In genomic region chr3:171586274-171586673, GRCh38 we compare ENCODE assay signal across 21 cellular contexts.
DNase-seq lines count a peak whose midpoint lies in the region; ATAC-seq and TF ChIP-seq lines count a peak whose summit lies in the region.
"Had no signal": no experiment of that assay in that cellular context is flagged by ENCODE, and none has a peak within 500 bp of the region (broad histone marks: within the 10 kb centered on the region; RNA-seq: fewer than 3 reads in every experiment).

No MANE protein-coding gene starts in this region.

- no peak overlapping the region for H3K9ac ChIP-seq in SK-N-SH
- H3K9ac ChIP-seq: BLaER1 treated with 17β-estradiol and CSF1 and Interleukin-3, amounts not matched to agents 10 nM and 100 nM had no signal

- POLR2A ChIA-PET in SK-N-SH (lab: Yijun Ruan, JAX): no interaction called here

- TF ChIP-seq POLR2A in GM18505 (IDR thresholded peaks at IDR 0.05; ENCODE audit: borderline replicate concordance, extremely low read depth, insufficient read depth, insufficient read length): no peak

- no peak overlapping the region for H3K4me3 Mint-ChIP-seq in progenitor cell of endocrine pancreas (ENCODE audit: low read depth)
- H3K4me3 Mint-ChIP-seq: B cell; CD14-positive monocyte; CD4-positive, alpha-beta T cell; CD8-positive, alpha-beta memory T cell had no signal

- H3K4me2 ChIP-seq in SK-N-SH: no peak overlapping the region
- H3K4me2 ChIP-seq: BLaER1 treated with 17β-estradiol and CSF1 and Interleukin-3, amounts not matched to agents 10 nM and 100 nM had no signal

- H3K27me3 Mint-ChIP-seq in progenitor cell of endocrine pancreas: no peaks in the 10 kb centered on the region
- H3K27me3 Mint-ChIP-seq: CD4-positive, alpha-beta T cell had no signal

- no peak for ATAC-seq in SK-N-SH treated with all-trans-retinoic acid at 6 μM for 48 hours
- ATAC-seq in HG03196 (IDR thresholded peaks at IDR 0.05; ENCODE audit: unreplicated experiment): no peak
- ATAC-seq in GM18505 (IDR thresholded peaks at IDR 0.05; ENCODE audit: unreplicated experiment): no peak
- ATAC-seq: GM12878 had no signal

- no peak overlapping the region for H3K4me3 ChIP-seq in SK-N-SH (ENCODE audit: low read depth in 2 of 2, low read length in 1 of 2)
- H3K4me3 ChIP-seq: BLaER1 treated with 17β-estradiol and CSF1 and Interleukin-3, amounts not matched to agents 10 nM and 100 nM; GM12878 had no signal

- no peaks in the 10 kb centered on the region for H3K36me3 ChIP-seq in SK-N-SH (replicated peaks in 1 of 2; ENCODE audit: control insufficient read depth in 1 of 2, insufficient read depth in 2 of 2, low read length in 1 of 2)
- H3K36me3 ChIP-seq: BLaER1 treated with 17β-estradiol and CSF1 and Interleukin-3, amounts not matched to agents 10 nM and 100 nM had no signal

- H3K4me1 Mint-ChIP-seq in progenitor cell of endocrine pancreas (ENCODE audit: low read depth): peaks cover 6% of the 10 kb centered on the region
- H3K4me1 Mint-ChIP-seq: B cell; CD14-positive monocyte; CD8-positive, alpha-beta memory T cell had no signal

- H3K4me1 ChIP-seq in SK-N-SH (ENCODE audit: control insufficient read depth in 1 of 2, insufficient read depth in 2 of 2, low read depth in 1 of 2, low read length in 1 of 2): peaks cover 0 to 7% of the 10 kb centered on the region in 2 experiments; a peak in 2 of 4 replicates
- H3K4me1 ChIP-seq: BLaER1 treated with 17β-estradiol and CSF1 and Interleukin-3, amounts not matched to agents 10 nM and 100 nM had no signal

- no peak for TF ChIP-seq EP300 in SK-N-SH (IDR thresholded peaks at IDR 0.05; ENCODE audit: borderline replicate concordance in 1 of 2, low read depth in 1 of 2, low read length in 1 of 2)

- H3F3A ChIP-seq in SK-N-SH (replicated peaks; ENCODE audit: insufficient read depth): no peaks in the 10 kb centered on the region

- no peaks in the 10 kb centered on the region for H3K79me2 ChIP-seq in SK-N-SH (ENCODE audit: insufficient read depth)

- TF ChIP-seq CTCF in SK-N-SH (IDR thresholded peaks at IDR 0.05): no peak
- TF ChIP-seq CTCF in progenitor cell of endocrine pancreas (IDR thresholded peaks at IDR 0.05; ENCODE audit: unreplicated experiment): no peak

- no peaks in the 10 kb centered on the region for H3K36me3 Mint-ChIP-seq in progenitor cell of endocrine pancreas (ENCODE audit: insufficient read depth)
- H3K36me3 Mint-ChIP-seq: CD14-positive monocyte had no signal

- TF ChIP-seq RAD21 in SK-N-SH (IDR thresholded peaks at IDR 0.05; ENCODE audit: low read length): no peak

- H2AFZ ChIP-seq in SK-N-SH (ENCODE audit: low read depth): no peak overlapping the region

- WGBS in SK-N-SH (ENCODE audit: low lambda C conversion rate): 63% methylated on average over 3 of the region's 3 CpGs

- peak overlapping the region; percentile 7 for H3K27ac Mint-ChIP-seq in progenitor cell of endocrine pancreas
- H3K27ac Mint-ChIP-seq: B cell; CD14-positive monocyte; CD4-positive, alpha-beta T cell had no signal

- CTCF ChIA-PET in SK-N-SH (lab: Yijun Ruan, JAX): no interaction called here

- peak; percentile 26 for DNase-seq in SK-N-SH
- DNase-seq in NCI-H82 (lab: John Stamatoyannopoulos, UW): peak; percentile 66
- DNase-seq in astrocyte of the hippocampus (ENCODE audit: low read depth, low spot score): peak; percentile 6
- no peak for DNase-seq in progenitor cell of endocrine pancreas (ENCODE audit: low spot score, unreplicated experiment)
- DNase-seq in NCI-H128 (lab: John Stamatoyannopoulos, UW; ENCODE audit: unreplicated experiment): no peak
- DNase-seq: CD4-positive, alpha-beta T cell; CD8-positive, alpha-beta memory T cell; DMS 273 treated with DMSO at 0.1 percent for 48 hours; DMS79; EL; GDM1; H7; HCEC 1CT had no signal

- H3K27ac ChIP-seq in SK-N-SH (ENCODE audit: low read depth in 2 of 2, low read length in 1 of 2): peak overlapping the region in 1 of 2 experiments; percentile 2; a peak in 1 of 4 replicates
- H3K27ac ChIP-seq: 22Rv1; BLaER1 treated with 17β-estradiol and CSF1 and Interleukin-3, amounts not matched to agents 10 nM and 100 nM had no signal

- no peaks in the 10 kb centered on the region for H3K9me3 ChIP-seq in SK-N-SH
- H3K9me3 ChIP-seq: BLaER1 treated with 17β-estradiol and CSF1 and Interleukin-3, amounts not matched to agents 10 nM and 100 nM had no signal

- no peaks in the 10 kb centered on the region for H4K20me1 ChIP-seq in SK-N-SH (ENCODE audit: insufficient read depth)
- H4K20me1 ChIP-seq: BLaER1 treated with 17β-estradiol and CSF1 and Interleukin-3, amounts not matched to agents 10 nM and 100 nM had no signal

- no peaks in the 10 kb centered on the region for H3K27me3 ChIP-seq in SK-N-SH (ENCODE audit: insufficient read depth)
- H3K27me3 ChIP-seq: BLaER1 treated with 17β-estradiol and CSF1 and Interleukin-3, amounts not matched to agents 10 nM and 100 nM had no signal

- peaks cover 6% of the 10 kb centered on the region for H3K9me3 Mint-ChIP-seq in progenitor cell of endocrine pancreas (ENCODE audit: low read depth)
- H3K9me3 Mint-ChIP-seq: CD4-positive, alpha-beta T cell; CD8-positive, alpha-beta memory T cell had no signal

- no peaks in the 10 kb centered on the region for H3K9me2 ChIP-seq in SK-N-SH

TF ChIP-seq in SK-N-SH, 30 proteins besides CTCF, POLR2A, EP300 and RAD21:
- TF ChIP-seq GATA2 (CRISPR knock-in tag; IDR thresholded peaks at IDR 0.05) (peak; percentile 45; the same call in 1 of the 2 replicates), FOSL2 (IDR thresholded peaks at IDR 0.05; ENCODE audit: borderline replicate concordance, low read depth) (no peak)

TF ChIP-seq in SK-N-SH treated with all-trans-retinoic acid at 6 μM for 48 hours, 23 proteins besides CTCF, POLR2A, EP300 and RAD21 (continues in another document):
- TF ChIP-seq SNAI2 (CRISPR knock-in tag; IDR thresholded peaks at IDR 0.05): no peak
- no peak for TF ChIP-seq GLIS3 (CRISPR knock-in tag; IDR thresholded peaks at IDR 0.05)
- TF ChIP-seq, protein P1, sequence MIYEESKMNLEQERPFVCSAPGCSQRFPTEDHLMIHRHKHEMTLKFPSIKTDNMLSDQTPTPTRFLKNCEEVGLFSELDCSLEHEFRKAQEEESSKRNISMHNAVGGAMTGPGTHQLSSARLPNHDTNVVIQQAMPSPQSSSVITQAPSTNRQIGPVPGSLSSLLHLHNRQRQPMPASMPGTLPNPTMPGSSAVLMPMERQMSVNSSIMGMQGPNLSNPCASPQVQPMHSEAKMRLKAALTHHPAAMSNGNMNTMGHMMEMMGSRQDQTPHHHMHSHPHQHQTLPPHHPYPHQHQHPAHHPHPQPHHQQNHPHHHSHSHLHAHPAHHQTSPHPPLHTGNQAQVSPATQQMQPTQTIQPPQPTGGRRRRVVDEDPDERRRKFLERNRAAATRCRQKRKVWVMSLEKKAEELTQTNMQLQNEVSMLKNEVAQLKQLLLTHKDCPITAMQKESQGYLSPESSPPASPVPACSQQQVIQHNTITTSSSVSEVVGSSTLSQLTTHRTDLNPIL (CRISPR knock-in tag; IDR thresholded peaks at IDR 0.05; ENCODE audit: low read depth): no peak
- TF ChIP-seq, protein P2, sequence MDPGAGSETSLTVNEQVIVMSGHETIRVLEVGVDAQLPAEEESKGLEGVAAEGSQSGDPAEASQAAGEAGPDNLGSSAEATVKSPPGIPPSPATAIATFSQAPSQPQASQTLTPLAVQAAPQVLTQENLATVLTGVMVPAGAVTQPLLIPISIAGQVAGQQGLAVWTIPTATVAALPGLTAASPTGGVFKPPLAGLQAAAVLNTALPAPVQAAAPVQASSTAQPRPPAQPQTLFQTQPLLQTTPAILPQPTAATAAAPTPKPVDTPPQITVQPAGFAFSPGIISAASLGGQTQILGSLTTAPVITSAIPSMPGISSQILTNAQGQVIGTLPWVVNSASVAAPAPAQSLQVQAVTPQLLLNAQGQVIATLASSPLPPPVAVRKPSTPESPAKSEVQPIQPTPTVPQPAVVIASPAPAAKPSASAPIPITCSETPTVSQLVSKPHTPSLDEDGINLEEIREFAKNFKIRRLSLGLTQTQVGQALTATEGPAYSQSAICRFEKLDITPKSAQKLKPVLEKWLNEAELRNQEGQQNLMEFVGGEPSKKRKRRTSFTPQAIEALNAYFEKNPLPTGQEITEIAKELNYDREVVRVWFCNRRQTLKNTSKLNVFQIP (CRISPR knock-in tag; IDR thresholded peaks at IDR 0.05; ENCODE audit: borderline replicate concordance, low read depth): no peak
- TF ChIP-seq ZFP3 (CRISPR knock-in tag; IDR thresholded peaks at IDR 0.05): no peak
- no peak for TF ChIP-seq ZNF565 (CRISPR knock-in tag; conservative IDR thresholded peaks at IDR 0.05; ENCODE audit: low read depth)
- TF ChIP-seq ESRRG (CRISPR knock-in tag; IDR thresholded peaks at IDR 0.05): no peak
- no peak for TF ChIP-seq ZNF8 (CRISPR knock-in tag; IDR thresholded peaks at IDR 0.05)
- no peak for TF ChIP-seq ISL1 (CRISPR knock-in tag; IDR thresholded peaks at IDR 0.05)
- no peak for TF ChIP-seq CSDC2 (CRISPR knock-in tag; IDR thresholded peaks at IDR 0.05)
- no peak for TF ChIP-seq BACH2 (CRISPR knock-in tag; IDR thresholded peaks at IDR 0.05; ENCODE audit: borderline replicate concordance)
- TF ChIP-seq OSR1 (CRISPR knock-in tag; IDR thresholded peaks at IDR 0.05): no peak
- TF ChIP-seq TSHZ2 (CRISPR knock-in tag; IDR thresholded peaks at IDR 0.05): no peak

Comparison
In these comparisons a context has a peak if more than half of its experiments do, and no peak if none do; other contexts are left out.
1. DNase-seq: peak in SK-N-SH (single experiment), NCI-H82 (single experiment) and astrocyte of the hippocampus (single experiment); none in progenitor cell of endocrine pancreas (single experiment) and NCI-H128 (single experiment).